ENCODE assay signal across 11 cellular contexts in the genomic region with DNA sequence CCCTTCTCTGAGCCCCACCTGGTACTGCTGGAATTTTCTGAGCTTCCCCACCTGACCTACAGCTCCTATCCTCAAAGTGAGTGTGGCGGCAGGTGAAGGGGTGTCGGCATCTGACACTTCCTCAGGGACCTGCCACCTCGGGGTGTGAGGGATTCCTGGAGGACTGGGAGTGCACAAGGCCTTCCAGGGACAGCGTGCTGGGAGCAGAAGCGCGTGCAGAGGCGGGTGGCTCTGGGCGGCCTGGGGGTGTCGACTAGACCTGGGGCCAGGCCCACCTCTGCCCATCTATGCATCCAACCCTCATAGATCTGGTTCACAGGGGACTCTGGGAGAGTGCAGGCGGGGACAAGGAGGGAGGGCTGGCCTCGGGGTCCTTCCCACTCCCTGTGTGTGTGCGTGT.
"Had no signal": no experiment of that assay in that cellular context is flagged by ENCODE, and none has a peak within 500 bp of the region (broad histone marks: within the 10 kb centered on the region; RNA-seq: fewer than 3 reads in every experiment).

No MANE protein-coding gene starts in this region.

- H3K4me1 Mint-ChIP-seq: activated B cell treated with CpG ODN at 0.5 μM for 24 hours; activated CD4-positive, alpha-beta T cell treated with anti-CD3 and anti-CD28 coated beads, Interleukin-2, amount 10 ng/mL, durations not matched to agents 7 days and 5 days; mesothelial cell of epicardium; neural progenitor cell had no signal

- ATAC-seq: activated naive CD4-positive, alpha-beta T cell treated with anti-CD3 and anti-CD28 coated beads, Interleukin-2, amount 50 U/mL, for 72 hours; lower lobe of right lung; stimulated activated naive B cell treated with anti-CD40 and anti-IgM and Interleukin-4, amounts not matched to agents 10 μg/mL and 1 μg/mL and 100 μg/mL, for 72 hours had no signal

- DNase-seq: activated B cell treated with CpG ODN at 0.5 μM for 24 hours; activated CD4-positive, alpha-beta T cell treated with anti-CD3 and anti-CD28 coated beads, Interleukin-2, amount 10 ng/mL, durations not matched to agents 7 days and 5 days; amygdala; brain microvascular endothelial cell; lower lobe of right lung; SJCRH30; stimulated activated naive B cell treated with anti-CD40 and anti-IgM and Interleukin-4, amounts not matched to agents 10 μg/mL and 1 μg/mL and 100 μg/mL, for 72 hours; transverse colon had no signal

- H3K27ac Mint-ChIP-seq: activated B cell treated with CpG ODN at 0.5 μM for 24 hours; activated CD4-positive, alpha-beta T cell treated with anti-CD3 and anti-CD28 coated beads, Interleukin-2, amount 10 ng/mL, durations not matched to agents 7 days and 5 days; mesothelial cell of epicardium; neural progenitor cell; stimulated activated naive B cell treated with anti-CD40 and anti-IgM and Interleukin-4, amounts not matched to agents 10 μg/mL and 1 μg/mL and 100 μg/mL, for 72 hours had no signal

- H3K36me3 ChIP-seq: brain microvascular endothelial cell, lower lobe of right lung, neural progenitor cell, SJCRH30, transverse colon had no signal

- H3K27ac ChIP-seq: brain microvascular endothelial cell, lower lobe of right lung, neural progenitor cell, SJCRH30, transverse colon had no signal

- H3K9me3 ChIP-seq: lower lobe of right lung, SJCRH30, transverse colon had no signal

- H3K4me3 Mint-ChIP-seq: activated B cell treated with CpG ODN at 0.5 μM for 24 hours; activated CD4-positive, alpha-beta T cell treated with anti-CD3 and anti-CD28 coated beads, Interleukin-2, amount 10 ng/mL, durations not matched to agents 7 days and 5 days; mesothelial cell of epicardium; stimulated activated naive B cell treated with anti-CD40 and anti-IgM and Interleukin-4, amounts not matched to agents 10 μg/mL and 1 μg/mL and 100 μg/mL, for 72 hours had no signal

- H3K9me3 Mint-ChIP-seq: activated B cell treated with CpG ODN at 0.5 μM for 24 hours; activated CD4-positive, alpha-beta T cell treated with anti-CD3 and anti-CD28 coated beads, Interleukin-2, amount 10 ng/mL, durations not matched to agents 7 days and 5 days; activated naive CD4-positive, alpha-beta T cell treated with anti-CD3 and anti-CD28 coated beads, Interleukin-2, amount 50 U/mL, for 72 hours; mesothelial cell of epicardium; neural progenitor cell; stimulated activated naive B cell treated with anti-CD40 and anti-IgM and Interleukin-4, amounts not matched to agents 10 μg/mL and 1 μg/mL and 100 μg/mL, for 72 hours had no signal

- H3K4me3 ChIP-seq: lower lobe of right lung, neural progenitor cell, SJCRH30, transverse colon had no signal

- H3K36me3 Mint-ChIP-seq: activated naive CD4-positive, alpha-beta T cell treated with anti-CD3 and anti-CD28 coated beads, Interleukin-2, amount 50 U/mL, for 72 hours; mesothelial cell of epicardium; neural progenitor cell; stimulated activated naive B cell treated with anti-CD40 and anti-IgM and Interleukin-4, amounts not matched to agents 10 μg/mL and 1 μg/mL and 100 μg/mL, for 72 hours had no signal

- H3K4me1 ChIP-seq: lower lobe of right lung, neural progenitor cell, SJCRH30, transverse colon had no signal
